8 cellular contexts compared by ENCODE assay signal in genomic region chr20:62368629-62369507, GRCh38. TPM values are rescaled to one million over a fixed set of nuclear protein-coding genes. Genes with fewer than 3 reads are reported as not detected.
A peak's percentile ranks its signal among the peaks of the same experiment; 100 is the strongest.
DNase-seq lines count a peak whose midpoint lies in the region; ATAC-seq and TF ChIP-seq lines count a peak whose summit lies in the region.

No MANE protein-coding gene starts in this region.

- no peak overlapping the region for H3K4me3 ChIP-seq in CD4-positive, CD25-positive, alpha-beta regulatory T cell (ENCODE audit: low read depth, low read length)
- H3K4me3 ChIP-seq in tibial nerve: peak overlapping the region in 1 of 4 donors; percentile 93

- no peaks in the 10 kb centered on the region for H3K27me3 ChIP-seq in CD4-positive, CD25-positive, alpha-beta regulatory T cell (ENCODE audit: control insufficient read depth, insufficient read depth, low read length)
- peaks cover 0 to 10% of the 10 kb centered on the region in 2 donors for H3K27me3 ChIP-seq in tibial nerve

- no peak for ATAC-seq in CD4-positive, CD25-positive, alpha-beta regulatory T cell (ENCODE audit: low read depth in 2 of 2)
- ATAC-seq in HG03135 (IDR thresholded peaks at IDR 0.05; ENCODE audit: unreplicated experiment): no peak
- ATAC-seq in HG03280 (IDR thresholded peaks at IDR 0.05; ENCODE audit: unreplicated experiment): no peak

- 0 to 1% methylated on average over 17 to 26 of the region's 26 CpGs for WGBS in tibial nerve, 2 donors

- TF ChIP-seq POLR2A in tibial nerve (IDR thresholded peaks at IDR 0.05): no peak

- H3K27ac Mint-ChIP-seq in CD4-positive, CD25-positive, alpha-beta regulatory T cell: no peak overlapping the region
- H3K27ac Mint-ChIP-seq in brain: peak overlapping the region; percentile 74 to 95 (median 91)

- peaks cover 0 to 7% (median 0%) of the 10 kb centered on the region in 4 donors for H3K4me1 Mint-ChIP-seq in CD4-positive, CD25-positive, alpha-beta regulatory T cell
- H3K4me1 Mint-ChIP-seq in brain: peaks cover 35% of the 10 kb centered on the region

- H3K4me1 ChIP-seq in CD4-positive, CD25-positive, alpha-beta regulatory T cell (ENCODE audit: control insufficient read depth, insufficient read depth, low read length, poor library complexity, severe bottlenecking): peaks cover 25% of the 10 kb centered on the region
- peaks cover 0 to 75% (median 51%) of the 10 kb centered on the region in 4 donors for H3K4me1 ChIP-seq in tibial nerve

- peaks cover 34% of the 10 kb centered on the region for H3K27me3 Mint-ChIP-seq in CD4-positive, CD25-positive, alpha-beta regulatory T cell
- peaks cover 4% of the 10 kb centered on the region for H3K27me3 Mint-ChIP-seq in brain

- TF ChIP-seq CTCF in brain (conservative IDR thresholded peaks at IDR 0.05) (peak; percentile 38 to 68), tibial nerve (IDR thresholded peaks at IDR 0.05) (peak in 3 of 5 experiments; percentile 7 to 53 (median 22))

- DNase-seq in CD4-positive, CD25-positive, alpha-beta regulatory T cell: no peak
- DNase-seq in HuH-7.5 (ENCODE audit: low spot score): peak; percentile 93
- DNase-seq in kidney tubule cell (ENCODE audit: low spot score): peak; percentile 83
- DNase-seq in tibial nerve (ENCODE audit: low spot score in 2 of 2): no peak
- DNase-seq in stimulated activated CD4-positive, alpha-beta T cell treated with anti-CD3 and anti-CD28 coated beads, Interleukin-4, amount 100 ng/mL, for 1 hour: no peak

- no peaks in the 10 kb centered on the region for H3K9me3 ChIP-seq in CD4-positive, CD25-positive, alpha-beta regulatory T cell (ENCODE audit: control insufficient read depth in 2 of 2, low read length in 2 of 2)
- no peaks in the 10 kb centered on the region for H3K9me3 ChIP-seq in tibial nerve

- no peak for TF ChIP-seq EP300 in tibial nerve (IDR thresholded peaks at IDR 0.05)

- H3K27ac ChIP-seq in CD4-positive, CD25-positive, alpha-beta regulatory T cell (ENCODE audit: insufficient read depth, low read length, poor library complexity, severe bottlenecking): peak overlapping the region; percentile 5
- H3K27ac ChIP-seq in tibial nerve: peak overlapping the region in 2 of 4 donors; percentile 90 to 94

- no peaks in the 10 kb centered on the region for H3K36me3 Mint-ChIP-seq in CD4-positive, CD25-positive, alpha-beta regulatory T cell
- H3K36me3 Mint-ChIP-seq in brain: no peaks in the 10 kb centered on the region

- H3K4me3 Mint-ChIP-seq in CD4-positive, CD25-positive, alpha-beta regulatory T cell: peak overlapping the region in 3 of 4 donors; percentile 21 to 69 (median 53)
- H3K4me3 Mint-ChIP-seq in brain: peak overlapping the region; percentile 62 to 84 (median 77)

- H3K36me3 ChIP-seq in CD4-positive, CD25-positive, alpha-beta regulatory T cell (ENCODE audit: control insufficient read depth, insufficient read depth, low read length): no peaks in the 10 kb centered on the region
- no peaks in the 10 kb centered on the region for H3K36me3 ChIP-seq in tibial nerve

- H3K9me3 Mint-ChIP-seq in CD4-positive, CD25-positive, alpha-beta regulatory T cell: no peaks in the 10 kb centered on the region
- H3K9me3 Mint-ChIP-seq in brain: peaks cover 0 to 6% (median 0%) of the 10 kb centered on the region in 5 experiments

RNA-seq across cellular contexts. Expression of gene LAMA5, which starts 1.8 kb away (rescaled TPM):
- 0.91 TPM for total RNA-seq in CD4-positive, CD25-positive, alpha-beta regulatory T cell
- under 1 TPM in 1 of 4 donors, not detected in 3; 0.30 TPM for polyA plus RNA-seq in CD4-positive, CD25-positive, alpha-beta regulatory T cell
- 17.5 TPM for polyA plus RNA-seq in brain (ENCODE audit: insufficient read depth, low read depth, low replicate concordance)
- 100 to 1,000 TPM in 3 of 4 donors, 10 to 100 TPM in 1; 95.2 to 230 (median 139) TPM for total RNA-seq in tibial nerve

RNA-seq across cellular contexts. Expression of gene RPS21, which starts 18.0 kb away (rescaled TPM):
- total RNA-seq in CD4-positive, CD25-positive, alpha-beta regulatory T cell: 1,991 TPM
- 1,000 to 10,000 TPM; 1,945 to 3,094 (median 2,628) TPM for polyA plus RNA-seq in CD4-positive, CD25-positive, alpha-beta regulatory T cell
- polyA plus RNA-seq in brain (ENCODE audit: insufficient read depth, low read depth, low replicate concordance): 5,928 TPM
- 1,000 to 10,000 TPM; 1,371 to 3,195 (median 1,826) TPM for total RNA-seq in tibial nerve

RNA-seq across cellular contexts. Expression of gene CABLES2, which starts 38.2 kb away (rescaled TPM):
- 7.0 TPM for total RNA-seq in CD4-positive, CD25-positive, alpha-beta regulatory T cell
- polyA plus RNA-seq in CD4-positive, CD25-positive, alpha-beta regulatory T cell: 1 to 10 TPM in 2 of 4 donors, under 1 TPM in 2; 0.49 to 1.7 (median 1.1) TPM
- 12.0 TPM for polyA plus RNA-seq in brain (ENCODE audit: insufficient read depth, low read depth, low replicate concordance)
- total RNA-seq in tibial nerve: 1 to 10 TPM; 1.1 to 9.9 (median 6.2) TPM

RNA-seq across cellular contexts. Expression of gene RBBP8NL, which starts 58.5 kb away (rescaled TPM):
- not detected for total RNA-seq in CD4-positive, CD25-positive, alpha-beta regulatory T cell
- polyA plus RNA-seq in CD4-positive, CD25-positive, alpha-beta regulatory T cell: not detected
- polyA plus RNA-seq in brain (ENCODE audit: insufficient read depth, low read depth, low replicate concordance): 0.92 TPM
- not detected for total RNA-seq in tibial nerve

Comparison
In these comparisons a context has a peak if more than half of its experiments do, and no peak if none do; other contexts are left out.
1. DNase-seq: peak in HuH-7.5 (single experiment) and kidney tubule cell (single experiment); none in CD4-positive, CD25-positive, alpha-beta regulatory T cell (0 of 3), tibial nerve (0 of 2) and stimulated activated CD4-positive, alpha-beta T cell treated with anti-CD3 and anti-CD28 coated beads, Interleukin-4, amount 100 ng/mL, for 1 hour (single experiment).
2. H3K27ac Mint-ChIP-seq: peak in brain (5 of 5); none in CD4-positive, CD25-positive, alpha-beta regulatory T cell (0 of 3).
3. RNA of gene LAMA5, which starts 1.8 kb away (total RNA-seq): 95.2 to 230 TPM in tibial nerve; 0.91 TPM in CD4-positive, CD25-positive, alpha-beta regulatory T cell (single experiment); every median in the first group is over 10 times any median in the second.